In the genomic region with DNA sequence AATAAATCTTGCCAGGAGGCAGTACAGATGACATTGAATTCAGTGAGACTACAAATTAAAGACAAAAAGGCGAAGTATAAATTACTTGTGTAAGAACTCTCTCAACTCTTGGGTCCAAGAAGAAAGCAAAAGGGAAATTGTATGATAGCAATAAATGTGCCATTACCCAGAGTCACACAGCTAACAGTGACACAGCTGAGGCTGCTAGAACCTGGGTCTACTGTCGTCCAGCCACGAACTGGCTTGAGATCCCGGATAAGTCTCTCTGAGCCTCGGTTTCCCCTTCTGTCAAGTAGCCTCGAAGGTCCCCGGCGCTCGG, we compare ENCODE assay signal across 8 cellular contexts. TPM values are rescaled to one million over a fixed set of nuclear protein-coding genes. Genes with fewer than 3 reads are reported as not detected.
DNase-seq lines count a peak whose midpoint lies in the region; ATAC-seq and TF ChIP-seq lines count a peak whose summit lies in the region.

No MANE protein-coding gene starts in this region.

- H3K9me3 ChIP-seq in Peyer's patch (no peaks in the 10 kb centered on the region), fibroblast of lung (ENCODE audit: control insufficient read depth, insufficient read depth, low read depth, low read length) (no peaks in the 10 kb centered on the region)

- H3K36me3 ChIP-seq in Peyer's patch (no peaks in the 10 kb centered on the region), fibroblast of lung (ENCODE audit: control insufficient read depth, insufficient read depth, low read length) (no peaks in the 10 kb centered on the region)

- ATAC-seq in GM21526 (IDR thresholded peaks at IDR 0.05; ENCODE audit: low FRiP score, unreplicated experiment): peak; percentile 10

- H3K4me2 ChIP-seq in fibroblast of lung (ENCODE audit: extremely low read depth, insufficient read depth, low read length): peak overlapping the region; percentile 89

- TF ChIP-seq POLR2A in Peyer's patch (IDR thresholded peaks at IDR 0.05): no peak

- peak overlapping the region; percentile 63 for H2AFZ ChIP-seq in fibroblast of lung (ENCODE audit: low read length)

- H3K4me3 ChIP-seq in Peyer's patch: peak overlapping the region; percentile 53 to 86 (median 64)
- peak overlapping the region; percentile 63 to 83 (median 80) for H3K4me3 ChIP-seq in fibroblast of lung (replicated peaks in 1 of 4; ENCODE audit: control extremely low read depth in 1 of 4, insufficient read depth in 1 of 4, low read depth in 3 of 4, low read length in 4 of 4)
- peak overlapping the region; percentile 87 for H3K4me3 ChIP-seq in skeletal muscle cell (ENCODE audit: low read depth, low read length)

- peaks cover 8% of the 10 kb centered on the region for H3K79me2 ChIP-seq in fibroblast of lung (ENCODE audit: control insufficient read depth, insufficient read depth, low read length)

- peak overlapping the region in 3 of 4 donors; percentile 71 to 89 (median 79) for H3K27ac ChIP-seq in Peyer's patch
- H3K27ac ChIP-seq in fibroblast of lung (ENCODE audit: insufficient read depth, low read length): no peak overlapping the region

- TF ChIP-seq CTCF in Peyer's patch (IDR thresholded peaks at IDR 0.05): no peak
- no peak for TF ChIP-seq CTCF in fibroblast of lung (conservative IDR thresholded peaks at IDR 0.05 in 1 of 2, IDR thresholded peaks at IDR 0.05 in 1 of 2; ENCODE audit: low read depth in 1 of 2, low read length in 2 of 2)

- H3K9ac ChIP-seq in fibroblast of lung (ENCODE audit: insufficient read depth, low read length): no peak overlapping the region

- no peaks in the 10 kb centered on the region for H3K27me3 ChIP-seq in Peyer's patch
- no peaks in the 10 kb centered on the region for H3K27me3 ChIP-seq in fibroblast of lung (ENCODE audit: control insufficient read depth, insufficient read depth, low read length)

- no peaks in the 10 kb centered on the region for H4K20me1 ChIP-seq in fibroblast of lung (ENCODE audit: control insufficient read depth, extremely low read depth, insufficient read depth, low read length)

- peaks cover 0 to 8% (median 5%) of the 10 kb centered on the region in 4 donors for H3K4me1 ChIP-seq in Peyer's patch
- peaks cover 4% of the 10 kb centered on the region for H3K4me1 ChIP-seq in fibroblast of lung (ENCODE audit: control insufficient read depth, extremely low read depth, insufficient read depth, low read length)

- DNase-seq in Peyer's patch (no peak), fibroblast of lung (ENCODE audit: low read depth in 2 of 2) (no peak), skeletal muscle cell (ENCODE audit: low read depth) (no peak), 8988T (no peak), NCI-H82 treated with DMSO at 0.1 percent for 48 hours (lab: John Stamatoyannopoulos, UW; ENCODE audit: unreplicated experiment) (no peak), A172 (ENCODE audit: low spot score) (no peak), CD1c-positive myeloid dendritic cell (ENCODE audit: extremely low spot score) (no peak)

RNA-seq across cellular contexts. Expression of a gene that starts 0.4 kb away (rescaled TPM):
- total RNA-seq in Peyer's patch (1 to 10 TPM; 1.2 to 7.4 (median 4.7) TPM), fibroblast of lung (10.8 and 16.5 TPM in 2 replicates)
- 14.5 and 23.6 TPM in 2 replicates for polyA plus RNA-seq in fibroblast of lung
- polyA plus RNA-seq in fibroblast of lung (2012): 10.6 and 13.3 TPM in 2 replicates
- polyA minus RNA-seq in fibroblast of lung (ENCODE audit: low replicate concordance): 31.6 and 47.6 TPM in 2 replicates
- 7.0 and 9.7 TPM in 2 replicates for total RNA-seq in A172 (2014; rRNA removed; shearing (Covaris generic))
